Comparison of ENCODE assay signal across 1 cellular context in genomic region chr2:120550893-120551446, GRCh38.
TF ChIP-seq lines count a peak whose summit lies in the region.

No MANE protein-coding gene starts in this region.

TF ChIP-seq in HepG2, 621 proteins besides CTCF, POLR2A, EP300 and RAD21 (continued from another document and continues in another):
- peak; percentile 82 for TF ChIP-seq ZNF574 (CRISPR knock-in tag; IDR thresholded peaks at IDR 0.05)
- TF ChIP-seq ARID3A (IDR thresholded peaks at IDR 0.05; ENCODE audit: low read depth, low read length) = peak; percentile 67
- no peak for TF ChIP-seq MAFK (conservative IDR thresholded peaks at IDR 0.05 in 1 of 2, IDR thresholded peaks at IDR 0.05 in 1 of 2; ENCODE audit: low read length in 2 of 2)
- no peak for TF ChIP-seq ZNF773 (CRISPR knock-in tag; IDR thresholded peaks at IDR 0.05; ENCODE audit: borderline replicate concordance)
- no peak for TF ChIP-seq SNAPC2 (CRISPR knock-in tag; IDR thresholded peaks at IDR 0.05)
- TF ChIP-seq ARHGAP35 (CRISPR knock-in tag; IDR thresholded peaks at IDR 0.05; ENCODE audit: borderline replicate concordance) = 0 out of 2 replicates have a peak, but pooled peaks have one; percentile 50
- no peak for TF ChIP-seq ZNF513 (CRISPR knock-in tag; conservative IDR thresholded peaks at IDR 0.05)
- TF ChIP-seq THYN1 (CRISPR knock-in tag; IDR thresholded peaks at IDR 0.05; ENCODE audit: borderline replicate concordance, low read depth) = no peak
- TF ChIP-seq NPAS2 (CRISPR knock-in tag; IDR thresholded peaks at IDR 0.05; ENCODE audit: borderline replicate concordance) = no peak
- no peak; the same call in none of the 2 replicates for TF ChIP-seq ZHX1 (CRISPR knock-in tag; IDR thresholded peaks at IDR 0.05; ENCODE audit: low read depth)
- peak; percentile 63; the same call in 1 of the 2 replicates for TF ChIP-seq ARID4A (CRISPR knock-in tag; IDR thresholded peaks at IDR 0.05; ENCODE audit: borderline replicate concordance)
- peak; percentile 87 for TF ChIP-seq PPARG (CRISPR knock-in tag; conservative IDR thresholded peaks at IDR 0.05)
- no peak for TF ChIP-seq ZIK1 (CRISPR knock-in tag; IDR thresholded peaks at IDR 0.05; ENCODE audit: borderline replicate concordance, low read depth)
- 0 out of 2 replicates have a peak, but pooled peaks have one; percentile 23 for TF ChIP-seq PRDM15 (CRISPR knock-in tag; IDR thresholded peaks at IDR 0.05)
- TF ChIP-seq ZNF839 (CRISPR knock-in tag; IDR thresholded peaks at IDR 0.05; ENCODE audit: borderline replicate concordance) = no peak
- TF ChIP-seq ZNF792 (CRISPR knock-in tag; IDR thresholded peaks at IDR 0.05) = peak; percentile 94; the same call in 1 of the 2 replicates
- no peak for TF ChIP-seq ZBTB42 (CRISPR knock-in tag; IDR thresholded peaks at IDR 0.05)
- no peak for TF ChIP-seq KIAA2018 (CRISPR knock-in tag; IDR thresholded peaks at IDR 0.05; ENCODE audit: borderline replicate concordance)
- no peak for TF ChIP-seq HNRNPUL1 (IDR thresholded peaks at IDR 0.05; ENCODE audit: low read depth, low read length)
- peak; percentile 67 to 85; a peak in 3 of 4 replicates for TF ChIP-seq NR2F1 (CRISPR knock-in tag; IDR thresholded peaks at IDR 0.05)
- TF ChIP-seq ETV5 (CRISPR knock-in tag; IDR thresholded peaks at IDR 0.05; ENCODE audit: borderline replicate concordance) = peak; percentile 83
- no peak for TF ChIP-seq NFKB2 (CRISPR knock-in tag; IDR thresholded peaks at IDR 0.05; ENCODE audit: borderline replicate concordance)
- peak; percentile 84 for TF ChIP-seq HDAC1 (CRISPR knock-in tag; IDR thresholded peaks at IDR 0.05)
- TF ChIP-seq ADNP (CRISPR knock-in tag; IDR thresholded peaks at IDR 0.05) = peak; percentile 84
- TF ChIP-seq MZF1 (CRISPR knock-in tag; IDR thresholded peaks at IDR 0.05; ENCODE audit: borderline replicate concordance) = no peak
- no peak for TF ChIP-seq ATM (IDR thresholded peaks at IDR 0.05; ENCODE audit: borderline replicate concordance)
- TF ChIP-seq ZNF776 (CRISPR knock-in tag; IDR thresholded peaks at IDR 0.05) = no peak
- TF ChIP-seq MATR3 (CRISPR knock-in tag; IDR thresholded peaks at IDR 0.05) = no peak
- TF ChIP-seq ARNTL (CRISPR knock-in tag; IDR thresholded peaks at IDR 0.05) = peak; percentile 91
